In genomic region chr6:65113581-65113980, GRCh38 we compare ENCODE assay signal across 17 cellular contexts.
DNase-seq lines count a peak whose midpoint lies in the region; ATAC-seq and TF ChIP-seq lines count a peak whose summit lies in the region.
"Had no signal": no experiment of that assay in that cellular context is flagged by ENCODE, and none has a peak within 500 bp of the region (broad histone marks: within the 10 kb centered on the region; RNA-seq: fewer than 3 reads in every experiment).

No MANE protein-coding gene starts in this region.

- DNase-seq in HT1080 (ENCODE audit: low read depth) (peak; percentile 30), astrocyte of the hippocampus (ENCODE audit: low read depth, low spot score) (peak; percentile 2), glomerular endothelial cell (ENCODE audit: extremely low read depth, low read depth, low spot score) (peak; percentile 12), GM03348 (ENCODE audit: low spot score) (no peak), A673 (ENCODE audit: low spot score) (no peak)
- DNase-seq in effector memory CD4-positive, alpha-beta T cell: no peak
- DNase-seq: CD8-positive, alpha-beta T cell; DMS79 treated with DMSO at 0.1 percent for 48 hours; GOT3; NCI-H187; NCI-H226; NCI-H526; SHP77 treated with DMSO at 0.1 percent for 48 hours had no signal

- POLR2A ChIA-PET in A673 (lab: Charles Lee; ENCODE audit: low non-redundant PET): no interaction called here

- no peaks in the 10 kb centered on the region for H3K36me3 ChIP-seq in effector memory CD4-positive, alpha-beta T cell (ENCODE audit: control insufficient read depth, insufficient read depth, low read length)
- no peaks in the 10 kb centered on the region for H3K36me3 ChIP-seq in A673 (ENCODE audit: insufficient read depth, low read length, poor library complexity, severe bottlenecking)
- H3K36me3 ChIP-seq: BLaER1 had no signal

- no peak for ATAC-seq in GM18517 (IDR thresholded peaks at IDR 0.05; ENCODE audit: unreplicated experiment)
- ATAC-seq: CD8-positive, alpha-beta T cell; GM12878; HepG2 had no signal

- H3K4me1 ChIP-seq in effector memory CD4-positive, alpha-beta T cell (ENCODE audit: control insufficient read depth, insufficient read depth, low read length, poor library complexity, severe bottlenecking): no peaks in the 10 kb centered on the region
- no peaks in the 10 kb centered on the region for H3K4me1 ChIP-seq in A673 (ENCODE audit: insufficient read depth, low read length, poor library complexity, severe bottlenecking)
- H3K4me1 ChIP-seq: BLaER1 had no signal

- no peak for TF ChIP-seq CTCF in A673 (conservative IDR thresholded peaks at IDR 0.05; ENCODE audit: low read depth, low read length)

- CTCF ChIA-PET in A673 (lab: Charles Lee): no interaction called here

- H3K4me3 ChIP-seq in effector memory CD4-positive, alpha-beta T cell (ENCODE audit: insufficient read depth, low read depth, low read length, poor library complexity, severe bottlenecking): no peak overlapping the region
- H3K4me3 ChIP-seq in A673 (ENCODE audit: low read depth, low read length, poor library complexity, severe bottlenecking): no peak overlapping the region
- H3K4me3 ChIP-seq: BLaER1, GM12878 had no signal

- BruUV-seq in A673 (replicated peaks; lab: Mats Ljungman, UMichigan): no TSS peak

- H3K27me3 ChIP-seq in effector memory CD4-positive, alpha-beta T cell (replicated peaks; ENCODE audit: control insufficient read depth, insufficient read depth, low read length, poor library complexity, severe bottlenecking): no peaks in the 10 kb centered on the region
- no peaks in the 10 kb centered on the region for H3K27me3 ChIP-seq in A673 (replicated peaks; ENCODE audit: insufficient read depth, low read depth, low read length, poor library complexity)
- H3K27me3 ChIP-seq: BLaER1 had no signal

- H3K9me3 ChIP-seq in effector memory CD4-positive, alpha-beta T cell (ENCODE audit: control insufficient read depth, low read length): no peaks in the 10 kb centered on the region
- H3K9me3 ChIP-seq in A673 (ENCODE audit: low read depth, low read length, poor library complexity, severe bottlenecking): no peaks in the 10 kb centered on the region
- H3K9me3 ChIP-seq: BLaER1 had no signal

- intact Hi-C loops in A673 (cut with micrococcal nuclease; ENCODE audit: unreplicated experiment): no loop called here

- no peak overlapping the region for H3K27ac ChIP-seq in effector memory CD4-positive, alpha-beta T cell (ENCODE audit: insufficient read depth, low read length, poor library complexity, severe bottlenecking)
- H3K27ac ChIP-seq in A673 (ENCODE audit: low read depth, low read length, poor library complexity, severe bottlenecking): no peak overlapping the region
- H3K27ac ChIP-seq: BLaER1 had no signal

Comparison
In these comparisons a context has a peak if more than half of its experiments do, and no peak if none do; other contexts are left out.
1. DNase-seq: peak in HT1080 (single experiment), astrocyte of the hippocampus (single experiment) and glomerular endothelial cell (single experiment); none in effector memory CD4-positive, alpha-beta T cell (0 of 3), GM03348 (single experiment) and A673 (single experiment).